Comparison of ENCODE assay signal across 8 cellular contexts in genomic region chr9:136685792-136686533, GRCh38. TPM values are rescaled to one million over a fixed set of nuclear protein-coding genes. Genes with fewer than 3 reads are reported as not detected.
A peak's percentile ranks its signal among the peaks of the same experiment; 100 is the strongest.
DNase-seq lines count a peak whose midpoint lies in the region; ATAC-seq and TF ChIP-seq lines count a peak whose summit lies in the region.

No MANE protein-coding gene starts in this region.

- peak overlapping the region; percentile 62 for H3K9ac ChIP-seq in rectal smooth muscle tissue (ENCODE audit: low read length)

- H3K27me3 ChIP-seq in SJSA1 (replicated peaks) (no peaks in the 10 kb centered on the region), rectal smooth muscle tissue (ENCODE audit: control insufficient read depth, insufficient read depth, low read length) (no peaks in the 10 kb centered on the region)

- H3K27ac ChIP-seq in SJSA1 (no peak overlapping the region), rectal smooth muscle tissue (ENCODE audit: low read depth, low read length) (no peak overlapping the region)

- in situ Hi-C loops in KBM-7 (cut with MboI; ENCODE audit: low pct_unique_long_range_greater_than_20kb, low sequenced_read_pairs), result no loop called here

- peak overlapping the region; percentile 75 for H3K4me3 ChIP-seq in GM12875 (ENCODE audit: low read depth, low read length)
- peak overlapping the region; percentile 66 for H3K4me3 ChIP-seq in SJSA1
- H3K4me3 ChIP-seq in fibroblast of pulmonary artery (replicated peaks; ENCODE audit: low read depth, low read length), result peak overlapping the region; percentile 77
- peak overlapping the region; percentile 78 for H3K4me3 ChIP-seq in rectal smooth muscle tissue (ENCODE audit: low read length)

- DNase-seq in SJSA1 (ENCODE audit: low read depth in 1 of 2, low spot score in 2 of 2) (no peak), fibroblast of pulmonary artery (ENCODE audit: low read depth) (no peak), KBM-7 (no peak), glomerular visceral epithelial cell (ENCODE audit: extremely low spot score) (no peak), head of caudate nucleus (no peak)

- no peak for ATAC-seq in HG03097 (IDR thresholded peaks at IDR 0.05; ENCODE audit: low FRiP score, unreplicated experiment)

- H3K9me3 ChIP-seq in SJSA1 (replicated peaks), result 0 out of 2 replicates have a peak, but pooled peaks cover 3% of the 10 kb centered on the region

- H3K4me1 ChIP-seq in SJSA1 (replicated peaks) (peaks cover 10% of the 10 kb centered on the region), rectal smooth muscle tissue (ENCODE audit: control insufficient read depth, insufficient read depth, low read length) (peaks cover 17% of the 10 kb centered on the region)

- no peak for TF ChIP-seq CTCF in GM12875 (IDR thresholded peaks at IDR 0.05; ENCODE audit: borderline replicate concordance, insufficient read depth, low read depth, low read length)
- no peak for TF ChIP-seq CTCF in fibroblast of pulmonary artery (IDR thresholded peaks at IDR 0.05; ENCODE audit: low read length, missing control alignments)

- H3K36me3 ChIP-seq in SJSA1 (0 out of 2 replicates have a peak, but pooled peaks cover 2% of the 10 kb centered on the region), rectal smooth muscle tissue (ENCODE audit: control insufficient read depth, insufficient read depth, low read length) (no peaks in the 10 kb centered on the region)

- intact Hi-C loops in head of caudate nucleus (cut with DNase I), result no loop called here

RNA-seq across cellular contexts. Expression of gene AGPAT2, which starts 1.3 kb away (rescaled TPM):
- total RNA-seq in SJSA1 (2014; rRNA removed; shearing (Covaris generic)), result 30.1 and 34.0 TPM in 2 replicates

RNA-seq across cellular contexts. Expression of gene EGFL7, which starts 23.2 kb away (rescaled TPM):
- total RNA-seq in SJSA1 (2014; rRNA removed; shearing (Covaris generic)), result 0.08 TPM in 1 of 2 replicates, not detected in the other

RNA-seq across cellular contexts. Expression of gene DIPK1B, which starts 26.4 kb away (rescaled TPM):
- total RNA-seq in SJSA1 (2014; rRNA removed; shearing (Covaris generic)), result not detected in 2 replicates

RNA-seq across cellular contexts. Expression of gene LCN10, which starts 56.8 kb away (rescaled TPM):
- not detected in 2 replicates for total RNA-seq in SJSA1 (2014; rRNA removed; shearing (Covaris generic))
